Comparison of ENCODE assay signal across 1 cellular context in genomic region chr1:31509124-31510072, GRCh38.
TF ChIP-seq lines count a peak whose summit lies in the region.

No MANE protein-coding gene starts in this region.

TF ChIP-seq in HepG2, 621 proteins besides CTCF, POLR2A, EP300 and RAD21 (continued from another document and continues in another):
- 0 out of 2 replicates have a peak, but pooled peaks have one; percentile 26 for TF ChIP-seq ZNF138 (CRISPR knock-in tag; IDR thresholded peaks at IDR 0.05; ENCODE audit: low read depth)
- no peak for TF ChIP-seq PCBP1 (IDR thresholded peaks at IDR 0.05; ENCODE audit: borderline replicate concordance, low read depth, low read length)
- no peak for TF ChIP-seq SNRNP70 (IDR thresholded peaks at IDR 0.05; ENCODE audit: low read depth, low read length)
- no peak for TF ChIP-seq POLR2AphosphoS2 (IDR thresholded peaks at IDR 0.05; ENCODE audit: low read depth, low read length)
- no peak; the same call in 1 of the 2 replicates for TF ChIP-seq ZNF652 (CRISPR knock-in tag; IDR thresholded peaks at IDR 0.05; ENCODE audit: borderline replicate concordance, low read depth)
- TF ChIP-seq, protein P1, sequence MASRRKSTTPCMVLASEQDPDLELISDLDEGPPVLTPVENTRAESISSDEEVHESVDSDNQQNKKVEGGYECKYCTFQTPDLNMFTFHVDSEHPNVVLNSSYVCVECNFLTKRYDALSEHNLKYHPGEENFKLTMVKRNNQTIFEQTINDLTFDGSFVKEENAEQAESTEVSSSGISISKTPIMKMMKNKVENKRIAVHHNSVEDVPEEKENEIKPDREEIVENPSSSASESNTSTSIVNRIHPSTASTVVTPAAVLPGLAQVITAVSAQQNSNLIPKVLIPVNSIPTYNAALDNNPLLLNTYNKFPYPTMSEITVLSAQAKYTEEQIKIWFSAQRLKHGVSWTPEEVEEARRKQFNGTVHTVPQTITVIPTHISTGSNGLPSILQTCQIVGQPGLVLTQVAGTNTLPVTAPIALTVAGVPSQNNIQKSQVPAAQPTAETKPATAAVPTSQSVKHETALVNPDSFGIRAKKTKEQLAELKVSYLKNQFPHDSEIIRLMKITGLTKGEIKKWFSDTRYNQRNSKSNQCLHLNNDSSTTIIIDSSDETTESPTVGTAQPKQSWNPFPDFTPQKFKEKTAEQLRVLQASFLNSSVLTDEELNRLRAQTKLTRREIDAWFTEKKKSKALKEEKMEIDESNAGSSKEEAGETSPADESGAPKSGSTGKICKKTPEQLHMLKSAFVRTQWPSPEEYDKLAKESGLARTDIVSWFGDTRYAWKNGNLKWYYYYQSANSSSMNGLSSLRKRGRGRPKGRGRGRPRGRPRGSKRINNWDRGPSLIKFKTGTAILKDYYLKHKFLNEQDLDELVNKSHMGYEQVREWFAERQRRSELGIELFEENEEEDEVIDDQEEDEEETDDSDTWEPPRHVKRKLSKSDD (CRISPR knock-in tag; IDR thresholded peaks at IDR 0.05; ENCODE audit: low read depth), result no peak
- TF ChIP-seq SP140L (CRISPR knock-in tag; IDR thresholded peaks at IDR 0.05; ENCODE audit: borderline replicate concordance), result no peak
- TF ChIP-seq ISX (CRISPR knock-in tag; conservative IDR thresholded peaks at IDR 0.05), result no peak
- peak; percentile 64; the same call in 1 of the 2 replicates for TF ChIP-seq KAT7 (CRISPR knock-in tag; IDR thresholded peaks at IDR 0.05; ENCODE audit: borderline replicate concordance)
- no peak for TF ChIP-seq ZFP36L2 (CRISPR knock-in tag; IDR thresholded peaks at IDR 0.05)
- no peak for TF ChIP-seq ZNF296 (CRISPR knock-in tag; conservative IDR thresholded peaks at IDR 0.05)
- TF ChIP-seq HMGXB4 (CRISPR knock-in tag; IDR thresholded peaks at IDR 0.05; ENCODE audit: borderline replicate concordance in 1 of 2, low read depth in 1 of 2), result peak in 1 of 2 experiments; percentile 72; a peak in 2 of 4 replicates
- TF ChIP-seq CENPX (CRISPR knock-in tag; IDR thresholded peaks at IDR 0.05), result no peak
- TF ChIP-seq, protein P2, sequence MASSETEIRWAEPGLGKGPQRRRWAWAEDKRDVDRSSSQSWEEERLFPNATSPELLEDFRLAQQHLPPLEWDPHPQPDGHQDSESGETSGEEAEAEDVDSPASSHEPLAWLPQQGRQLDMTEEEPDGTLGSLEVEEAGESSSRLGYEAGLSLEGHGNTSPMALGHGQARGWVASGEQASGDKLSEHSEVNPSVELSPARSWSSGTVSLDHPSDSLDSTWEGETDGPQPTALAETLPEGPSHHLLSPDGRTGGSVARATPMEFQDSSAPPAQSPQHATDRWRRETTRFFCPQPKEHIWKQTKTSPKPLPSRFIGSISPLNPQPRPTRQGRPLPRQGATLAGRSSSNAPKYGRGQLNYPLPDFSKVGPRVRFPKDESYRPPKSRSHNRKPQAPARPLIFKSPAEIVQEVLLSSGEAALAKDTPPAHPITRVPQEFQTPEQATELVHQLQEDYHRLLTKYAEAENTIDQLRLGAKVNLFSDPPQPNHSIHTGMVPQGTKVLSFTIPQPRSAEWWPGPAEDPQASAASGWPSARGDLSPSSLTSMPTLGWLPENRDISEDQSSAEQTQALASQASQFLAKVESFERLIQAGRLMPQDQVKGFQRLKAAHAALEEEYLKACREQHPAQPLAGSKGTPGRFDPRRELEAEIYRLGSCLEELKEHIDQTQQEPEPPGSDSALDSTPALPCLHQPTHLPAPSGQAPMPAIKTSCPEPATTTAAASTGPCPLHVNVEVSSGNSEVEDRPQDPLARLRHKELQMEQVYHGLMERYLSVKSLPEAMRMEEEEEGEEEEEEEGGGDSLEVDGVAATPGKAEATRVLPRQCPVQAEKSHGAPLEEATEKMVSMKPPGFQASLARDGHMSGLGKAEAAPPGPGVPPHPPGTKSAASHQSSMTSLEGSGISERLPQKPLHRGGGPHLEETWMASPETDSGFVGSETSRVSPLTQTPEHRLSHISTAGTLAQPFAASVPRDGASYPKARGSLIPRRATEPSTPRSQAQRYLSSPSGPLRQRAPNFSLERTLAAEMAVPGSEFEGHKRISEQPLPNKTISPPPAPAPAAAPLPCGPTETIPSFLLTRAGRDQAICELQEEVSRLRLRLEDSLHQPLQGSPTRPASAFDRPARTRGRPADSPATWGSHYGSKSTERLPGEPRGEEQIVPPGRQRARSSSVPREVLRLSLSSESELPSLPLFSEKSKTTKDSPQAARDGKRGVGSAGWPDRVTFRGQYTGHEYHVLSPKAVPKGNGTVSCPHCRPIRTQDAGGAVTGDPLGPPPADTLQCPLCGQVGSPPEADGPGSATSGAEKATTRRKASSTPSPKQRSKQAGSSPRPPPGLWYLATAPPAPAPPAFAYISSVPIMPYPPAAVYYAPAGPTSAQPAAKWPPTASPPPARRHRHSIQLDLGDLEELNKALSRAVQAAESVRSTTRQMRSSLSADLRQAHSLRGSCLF (CRISPR knock-in tag; IDR thresholded peaks at IDR 0.05; ENCODE audit: borderline replicate concordance), result no peak
- TF ChIP-seq E2F2 (CRISPR knock-in tag; IDR thresholded peaks at IDR 0.05; ENCODE audit: borderline replicate concordance), result no peak
- TF ChIP-seq CREB3 (CRISPR knock-in tag; IDR thresholded peaks at IDR 0.05), result no peak
- TF ChIP-seq PAF1 (CRISPR knock-in tag; IDR thresholded peaks at IDR 0.05), result no peak
- peak; percentile 54 for TF ChIP-seq ZNF883 (CRISPR knock-in tag; IDR thresholded peaks at IDR 0.05; ENCODE audit: not compliant biosample characterization)
- TF ChIP-seq SRSF9 (IDR thresholded peaks at IDR 0.05; ENCODE audit: borderline replicate concordance, insufficient read depth, low read depth, low read length, poor library complexity, severe bottlenecking), result no peak
- no peak for TF ChIP-seq SNAI1 (CRISPR knock-in tag; IDR thresholded peaks at IDR 0.05; ENCODE audit: borderline replicate concordance)
- TF ChIP-seq TBP (CRISPR knock-in tag; IDR thresholded peaks at IDR 0.05), result no peak
- TF ChIP-seq ZKSCAN5 (CRISPR knock-in tag; IDR thresholded peaks at IDR 0.05), result no peak
- TF ChIP-seq NR3C1 (CRISPR knock-in tag; IDR thresholded peaks at IDR 0.05), result no peak
- peak; percentile 90; the same call in 1 of the 2 replicates for TF ChIP-seq MAZ (IDR thresholded peaks at IDR 0.05; ENCODE audit: borderline replicate concordance, low read depth, low read length)
- TF ChIP-seq MAZ (CRISPR knock-in tag; IDR thresholded peaks at IDR 0.05; ENCODE audit: low read depth), result peak; percentile 83
- TF ChIP-seq, protein P3, sequence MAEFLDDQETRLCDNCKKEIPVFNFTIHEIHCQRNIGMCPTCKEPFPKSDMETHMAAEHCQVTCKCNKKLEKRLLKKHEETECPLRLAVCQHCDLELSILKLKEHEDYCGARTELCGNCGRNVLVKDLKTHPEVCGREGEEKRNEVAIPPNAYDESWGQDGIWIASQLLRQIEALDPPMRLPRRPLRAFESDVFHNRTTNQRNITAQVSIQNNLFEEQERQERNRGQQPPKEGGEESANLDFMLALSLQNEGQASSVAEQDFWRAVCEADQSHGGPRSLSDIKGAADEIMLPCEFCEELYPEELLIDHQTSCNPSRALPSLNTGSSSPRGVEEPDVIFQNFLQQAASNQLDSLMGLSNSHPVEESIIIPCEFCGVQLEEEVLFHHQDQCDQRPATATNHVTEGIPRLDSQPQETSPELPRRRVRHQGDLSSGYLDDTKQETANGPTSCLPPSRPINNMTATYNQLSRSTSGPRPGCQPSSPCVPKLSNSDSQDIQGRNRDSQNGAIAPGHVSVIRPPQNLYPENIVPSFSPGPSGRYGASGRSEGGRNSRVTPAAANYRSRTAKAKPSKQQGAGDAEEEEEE (CRISPR knock-in tag; IDR thresholded peaks at IDR 0.05; ENCODE audit: borderline replicate concordance), result no peak
- no peak for TF ChIP-seq ZNF121 (CRISPR knock-in tag; IDR thresholded peaks at IDR 0.05)
- no peak for TF ChIP-seq ZNF773 (CRISPR knock-in tag; IDR thresholded peaks at IDR 0.05; ENCODE audit: borderline replicate concordance)
- TF ChIP-seq, protein P4, sequence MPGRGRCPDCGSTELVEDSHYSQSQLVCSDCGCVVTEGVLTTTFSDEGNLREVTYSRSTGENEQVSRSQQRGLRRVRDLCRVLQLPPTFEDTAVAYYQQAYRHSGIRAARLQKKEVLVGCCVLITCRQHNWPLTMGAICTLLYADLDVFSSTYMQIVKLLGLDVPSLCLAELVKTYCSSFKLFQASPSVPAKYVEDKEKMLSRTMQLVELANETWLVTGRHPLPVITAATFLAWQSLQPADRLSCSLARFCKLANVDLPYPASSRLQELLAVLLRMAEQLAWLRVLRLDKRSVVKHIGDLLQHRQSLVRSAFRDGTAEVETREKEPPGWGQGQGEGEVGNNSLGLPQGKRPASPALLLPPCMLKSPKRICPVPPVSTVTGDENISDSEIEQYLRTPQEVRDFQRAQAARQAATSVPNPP (CRISPR knock-in tag; IDR thresholded peaks at IDR 0.05), result peak; percentile 59; the same call in 1 of the 2 replicates
- TF ChIP-seq SKI (IDR thresholded peaks at IDR 0.05; ENCODE audit: partially characterized antibody), result peak; percentile 44
- no peak for TF ChIP-seq ZNF17 (CRISPR knock-in tag; IDR thresholded peaks at IDR 0.05)
- 0 out of 2 replicates have a peak, but pooled peaks have one; percentile 23 for TF ChIP-seq NR2F2 (IDR thresholded peaks at IDR 0.05; ENCODE audit: borderline replicate concordance, low read depth)
- TF ChIP-seq KDM3A (CRISPR knock-in tag; IDR thresholded peaks at IDR 0.05; ENCODE audit: low read depth), result 0 out of 2 replicates have a peak, but pooled peaks have one; percentile 35
- TF ChIP-seq ZNF276 (CRISPR knock-in tag; IDR thresholded peaks at IDR 0.05; ENCODE audit: low read depth), result no peak
- no peak for TF ChIP-seq ZNF251 (CRISPR knock-in tag; IDR thresholded peaks at IDR 0.05)
- peak; percentile 67; the same call in 1 of the 2 replicates for TF ChIP-seq ZNF891 (CRISPR knock-in tag; IDR thresholded peaks at IDR 0.05)
- peak; percentile 6; the same call in 1 of the 2 replicates for TF ChIP-seq BHLHE40 (IDR thresholded peaks at IDR 0.05; ENCODE audit: low read length)
- TF ChIP-seq PBX3 (CRISPR knock-in tag; IDR thresholded peaks at IDR 0.05; ENCODE audit: borderline replicate concordance), result no peak
- no peak for TF ChIP-seq HDAC6 (IDR thresholded peaks at IDR 0.05; ENCODE audit: low read depth, low read length)
- TF ChIP-seq, protein P5, sequence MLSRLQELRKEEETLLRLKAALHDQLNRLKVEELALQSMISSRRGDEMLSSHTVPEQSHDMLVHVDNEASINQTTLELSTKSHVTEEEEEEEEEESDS (CRISPR knock-in tag; IDR thresholded peaks at IDR 0.05; ENCODE audit: borderline replicate concordance), result peak; percentile 41; the same call in 1 of the 2 replicates
- TF ChIP-seq SP2 (CRISPR knock-in tag; IDR thresholded peaks at IDR 0.05), result no peak
- TF ChIP-seq ZMYM4 (CRISPR knock-in tag; IDR thresholded peaks at IDR 0.05), result peak; percentile 83
- TF ChIP-seq DNMT3B (CRISPR knock-in tag; conservative IDR thresholded peaks at IDR 0.05), result no peak
- TF ChIP-seq ZNF205 (CRISPR knock-in tag; IDR thresholded peaks at IDR 0.05), result peak; percentile 60; the same call in 1 of the 2 replicates
- TF ChIP-seq JUNB (CRISPR knock-in tag; IDR thresholded peaks at IDR 0.05; ENCODE audit: borderline replicate concordance), result no peak
- TF ChIP-seq ZNF333 (CRISPR knock-in tag; IDR thresholded peaks at IDR 0.05; ENCODE audit: borderline replicate concordance), result no peak; the same call in 1 of the 2 replicates
